In genomic region chr3:133573629-133574194, GRCh38 we compare ENCODE assay signal across 8 cellular contexts. TPM values are rescaled to one million over a fixed set of nuclear protein-coding genes. Genes with fewer than 3 reads are reported as not detected.
DNase-seq lines count a peak whose midpoint lies in the region; ATAC-seq, FAIRE-seq and TF ChIP-seq lines count a peak whose summit lies in the region.

A gene with protein sequence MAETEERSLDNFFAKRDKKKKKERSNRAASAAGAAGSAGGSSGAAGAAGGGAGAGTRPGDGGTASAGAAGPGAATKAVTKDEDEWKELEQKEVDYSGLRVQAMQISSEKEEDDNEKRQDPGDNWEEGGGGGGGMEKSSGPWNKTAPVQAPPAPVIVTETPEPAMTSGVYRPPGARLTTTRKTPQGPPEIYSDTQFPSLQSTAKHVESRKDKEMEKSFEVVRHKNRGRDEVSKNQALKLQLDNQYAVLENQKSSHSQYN (plus strand): TSS chr3:133573686. CDS start chr3:133574045, 359 bp downstream.

- under 1% methylated on average over 64 of the region's 81 CpGs for WGBS in GM12878 (ENCODE audit: insufficient coverage, insufficient replicate concordance, low lambda C conversion rate, missing lambda C conversion rate)

- H4K20me1 ChIP-seq in GM12878 (ENCODE audit: control insufficient read depth, insufficient read depth), result peaks cover 4% of the 10 kb centered on the region; the same call in 1 of the 2 replicates

- H3K9me3 ChIP-seq in GM12878 (replicated peaks; ENCODE audit: control insufficient read depth, insufficient read depth, low read length) (no peaks in the 10 kb centered on the region), kidney (ENCODE audit: control insufficient read depth in 1 of 2, low read length in 2 of 2) (no peaks in the 10 kb centered on the region), stomach smooth muscle (ENCODE audit: control insufficient read depth in 2 of 2, low read length in 2 of 2) (no peaks in the 10 kb centered on the region)

- H2AFZ ChIP-seq in GM12878 (ENCODE audit: control insufficient read depth, low read depth, low read length), result peak within 1 kb of the TSS; percentile 73

- intact Hi-C loops in GM12878 (cut with micrococcal nuclease; ENCODE audit: unreplicated experiment) (loop anchor here (1.0 to 10.0 kb wide), 5 partner anchors 83 to 849 kb away; partner anchors contain the start of gene NPHP3), kidney (cut with DNase I) (no loop called here)

- H3K79me2 ChIP-seq in GM12878 (ENCODE audit: control insufficient read depth, insufficient read depth, low read length), result peaks cover 50% of the 10 kb centered on the region

- FAIRE-seq in GM12878 (lab: Jason Lieb, UNC) (no peak), kidney (lab: Jason Lieb, UNC) (no peak)

- RAD21 ChIA-PET in GM12878 (lab: Charles Lee; ENCODE audit: unreplicated experiment), result interaction anchor here (0.7 to 10.3 kb wide), 21 partner anchors 9 to 136 kb away, joined by 3 to 137 read pairs (median 6); no protein-coding TSS in a partner anchor

- ATAC-seq in GM19468 (IDR thresholded peaks at IDR 0.05; ENCODE audit: extremely low read depth, unreplicated experiment), result peak; percentile 12
- peak; percentile 15 for ATAC-seq in HG03558 (IDR thresholded peaks at IDR 0.05; ENCODE audit: extremely low read depth, unreplicated experiment)
- peak; percentile 16 for ATAC-seq in GM12878

- no peak for DNase-seq in GM12878 (ENCODE audit: low read depth, low spot score)
- no peak for DNase-seq in kidney
- no peak for DNase-seq in pons (ENCODE audit: low spot score)
- no peak for DNase-seq in activated CD4-positive, alpha-beta T cell treated with anti-CD3 and anti-CD28 coated beads for 48 hours

- peaks cover 5 to 13% of the 10 kb centered on the region in 2 experiments; a peak in 3 of 4 replicates for H3K36me3 ChIP-seq in GM12878 (ENCODE audit: control insufficient read depth in 2 of 2, insufficient read depth in 2 of 2, low read length in 1 of 2)
- H3K36me3 ChIP-seq in kidney (ENCODE audit: control insufficient read depth in 1 of 2, insufficient read depth in 2 of 2, low read length in 2 of 2), result peaks cover 5 to 9% of the 10 kb centered on the region in 2 donors
- H3K36me3 ChIP-seq in stomach smooth muscle (ENCODE audit: control insufficient read depth in 2 of 2, insufficient read depth in 2 of 2, low read length in 2 of 2), result peaks cover 5% of the 10 kb centered on the region in 2 donors

- no peak for TF ChIP-seq RAD21 in GM12878 (IDR thresholded peaks at IDR 0.05; ENCODE audit: insufficient read depth, low read depth, low read length)

- TF ChIP-seq CTCF in C4-2B (conservative IDR thresholded peaks at IDR 0.05), result no peak
- no peak for TF ChIP-seq CTCF in GM12878 (IDR thresholded peaks at IDR 0.05 in 2 of 3, conservative IDR thresholded peaks at IDR 0.05 in 1 of 3; ENCODE audit: control insufficient read depth in 2 of 3, extremely low read depth in 1 of 3, insufficient read depth in 1 of 3, low read depth in 3 of 3, low read length in 3 of 3)
- TF ChIP-seq CTCF in kidney (IDR thresholded peaks at IDR 0.05; ENCODE audit: borderline replicate concordance, extremely low read depth, insufficient read depth), result no peak

- H3K4me3 ChIP-seq in GM12878 (peak within 1 kb of the TSS; percentile 91), kidney (ENCODE audit: low read length in 2 of 2) (peak within 1 kb of the TSS; percentile 83 to 91), stomach smooth muscle (ENCODE audit: low read length in 2 of 2) (peak within 1 kb of the TSS; percentile 83 to 99)

- H3K9ac ChIP-seq in GM12878 (ENCODE audit: control insufficient read depth, insufficient read depth, low read length) (peak within 1 kb of the TSS; percentile 96), kidney (ENCODE audit: low read length in 2 of 2) (peak within 1 kb of the TSS; percentile 92 to 97), stomach smooth muscle (ENCODE audit: low read length in 2 of 2) (peak within 1 kb of the TSS; percentile 94 to 95)

- TF ChIP-seq EP300 in GM12878 (IDR thresholded peaks at IDR 0.05; ENCODE audit: borderline replicate concordance in 1 of 2, control insufficient read depth in 1 of 2, low read depth in 2 of 2, low read length in 2 of 2), result no peak

- H3K4me1 ChIP-seq in GM12878 (ENCODE audit: control insufficient read depth, insufficient read depth, low read length) (peaks cover 18% of the 10 kb centered on the region), kidney (ENCODE audit: control insufficient read depth in 1 of 2, insufficient read depth in 1 of 2, low read depth in 1 of 2, low read length in 2 of 2) (peaks cover 18 to 19% of the 10 kb centered on the region in 2 donors), stomach smooth muscle (ENCODE audit: control insufficient read depth, insufficient read depth, low read length) (peaks cover 19% of the 10 kb centered on the region)

- CTCF ChIA-PET in GM12878 (lab: Yijun Ruan, JAX), result interaction anchor here (0.7 to 7.6 kb wide), 15 partner anchors 9 to 136 kb away, joined by 3 to 86 read pairs (median 5); no protein-coding TSS in a partner anchor

- peak; percentile 90 for TF ChIP-seq POLR2A in GM12878 (IDR thresholded peaks at IDR 0.05; ENCODE audit: low read depth, low read length)

- H3K4me2 ChIP-seq in GM12878 (ENCODE audit: control insufficient read depth, insufficient read depth), result peak within 1 kb of the TSS; percentile 86

- BruUV-seq in GM12878 (replicated peaks; lab: Mats Ljungman, UMichigan), result no TSS peak

- SMC1A ChIA-PET in GM12878 (lab: Charles Lee; ENCODE audit: uncharacterized antibody, unreplicated experiment), result interaction anchor here (0.6 to 7.7 kb wide), 22 partner anchors 10 to 149 kb away, joined by 3 to 92 read pairs (median 8); no protein-coding TSS in a partner anchor

- POLR2A ChIA-PET in GM12878 (lab: Charles Lee), result interaction anchor here (0.6 to 5.1 kb wide), 21 partner anchors 9 to 132 kb away, joined by 3 to 38 read pairs (median 4); no protein-coding TSS in a partner anchor

- in situ Hi-C loops in GM12878 (cut with MboI), result loop anchor here (5.0 kb wide), 2 partner anchors 86 to 126 kb away; no protein-coding TSS in a partner anchor

- peak within 1 kb of the TSS; percentile 93 for H3K27ac ChIP-seq in C4-2B
- peak within 1 kb of the TSS; percentile 97 for H3K27ac ChIP-seq in GM12878 (ENCODE audit: control insufficient read depth, insufficient read depth)
- H3K27ac ChIP-seq in kidney (ENCODE audit: low read depth in 2 of 2, low read length in 2 of 2), result peak within 1 kb of the TSS; percentile 95
- H3K27ac ChIP-seq in stomach smooth muscle (ENCODE audit: low read length), result peak within 1 kb of the TSS; percentile 91

- H3K27me3 ChIP-seq in GM12878 (replicated peaks in 1 of 2; ENCODE audit: control insufficient read depth in 2 of 2, insufficient read depth in 2 of 2, low read length in 1 of 2) (no peaks in the 10 kb centered on the region), stomach smooth muscle (ENCODE audit: control insufficient read depth in 1 of 2, insufficient read depth in 2 of 2, low read length in 2 of 2) (no peaks in the 10 kb centered on the region)

TF ChIP-seq in GM12878, 131 proteins besides CTCF, POLR2A, EP300 and RAD21 (continues in another document):
- TF ChIP-seq JUNB (IDR thresholded peaks at IDR 0.05) (no peak), RELA (IDR thresholded peaks at IDR 0.05; ENCODE audit: borderline replicate concordance, partially characterized antibody) (peak; percentile 51), EGR1 (IDR thresholded peaks at IDR 0.05; ENCODE audit: borderline replicate concordance in 1 of 2, low read depth in 2 of 2, low read length in 2 of 2) (peak; percentile 49 to 56; a peak in 2 of 3 replicates), KLF5 (IDR thresholded peaks at IDR 0.05; ENCODE audit: partially characterized antibody) (peak; percentile 89), GATAD2B (conservative IDR thresholded peaks at IDR 0.05; ENCODE audit: low read depth) (peak; percentile 50), E4F1 (IDR thresholded peaks at IDR 0.05; ENCODE audit: borderline replicate concordance, partially characterized antibody) (no peak), NFYA (IDR thresholded peaks at IDR 0.05; ENCODE audit: borderline replicate concordance, low read depth, low read length) (no peak), STAT1 (conservative IDR thresholded peaks at IDR 0.05) (0 out of 2 replicates have a peak, but pooled peaks have one; percentile 56)

RNA-seq across cellular contexts. Expression of the gene that starts here (rescaled TPM):
- 33.0 and 34.3 TPM in 2 replicates for total RNA-seq in GM12878 (2013; cell fraction: nucleolus; rRNA removed)
- 131 and 146 TPM in 2 replicates for total RNA-seq in GM12878 (2014; rRNA removed)
- 206 and 210 TPM in 2 replicates for total RNA-seq in GM12878 (2014; rRNA removed; fragmentation: Illumina TruSeq; extraction: Trizol)
- total RNA-seq in GM12878 (2021), result 214 and 219 TPM in 2 replicates
- 136 TPM for polyA plus RNA-seq in GM12878 (2011; ENCODE audit: low read depth)
- polyA plus RNA-seq in GM12878 (2011; rRNA removed), result 133 and 170 TPM in 2 replicates
- 48.0 and 52.5 TPM in 2 replicates for polyA plus RNA-seq in GM12878 (2011; cell fraction: cytosol; rRNA removed)
- polyA plus RNA-seq in GM12878 (2011; cell fraction: nucleus; rRNA removed), result 32.5 and 43.0 TPM in 2 replicates
- 166 and 179 TPM in 2 replicates for polyA plus RNA-seq in GM12878 (2012)
- 214 and 246 TPM in 2 replicates for polyA plus RNA-seq in GM12878 (2014; fragmentation: Illumina TruSeq; extraction: Trizol)
- 100 to 1,000 TPM; 133 to 466 TPM for polyA plus RNA-seq in GM12878 (2014; fragmentation: Nextera tagmentation; extraction: Ambion mirVana)
- 137 and 138 TPM in 2 replicates for polyA plus RNA-seq in GM12878 (2014; rRNA removed)
- 10 to 100 TPM; 42.3 to 48.4 TPM for polyA plus RNA-seq in GM12878 (2016; fragmentation: Nextera tagmentation; extraction: Ambion mirVana)
- 62.1 and 87.1 TPM in 2 replicates for polyA minus RNA-seq in GM12878 (2011; rRNA and poly(A)+ RNA removed)
- 54.3 and 57.8 TPM in 2 replicates for polyA minus RNA-seq in GM12878 (2011; cell fraction: cytosol; rRNA and poly(A)+ RNA removed)
- 18.5 and 35.0 TPM in 2 replicates for polyA minus RNA-seq in GM12878 (2011; cell fraction: nucleus; rRNA and poly(A)+ RNA removed)
- 154 TPM for total RNA-seq in kidney
- 53.2 TPM for polyA plus RNA-seq in kidney (ENCODE audit: insufficient read depth, low read depth, low replicate concordance)
